Comparison of ENCODE assay signal across 8 cellular contexts in genomic region chr1:37434292-37434907, GRCh38. TPM values are rescaled to one million over a fixed set of nuclear protein-coding genes. Genes with fewer than 3 reads are reported as not detected.
DNase-seq lines count a peak whose midpoint lies in the region; ATAC-seq, FAIRE-seq and TF ChIP-seq lines count a peak whose summit lies in the region.

No MANE protein-coding gene starts in this region.

- H3K4me3 ChIP-seq in pancreas (no peak overlapping the region), transverse colon (no peak overlapping the region)

- FAIRE-seq in HTR-8/SVneo (lab: Jason Lieb, UNC) (no peak), pancreas (lab: Jason Lieb, UNC) (no peak)

- ATAC-seq in pancreas, result peak; percentile 79 to 94 (median 92)
- no peak for ATAC-seq in GM18520 (IDR thresholded peaks at IDR 0.05; ENCODE audit: unreplicated experiment)

- H3K4me1 ChIP-seq in pancreas (no peaks in the 10 kb centered on the region), transverse colon (no peaks in the 10 kb centered on the region)

- H3K36me3 ChIP-seq in pancreas (no peaks in the 10 kb centered on the region), transverse colon (no peaks in the 10 kb centered on the region)

- peak; percentile 85 to 91 (median 88) for TF ChIP-seq CTCF in pancreas (IDR thresholded peaks at IDR 0.05)
- peak; percentile 79 to 93 (median 86) for TF ChIP-seq CTCF in transverse colon (IDR thresholded peaks at IDR 0.05)

- H3K4me3 Mint-ChIP-seq in activated T-helper 2 cell treated with anti-CD3 and anti-CD28 coated beads, Interferon-gamma antibody, Interleukin-2, Interleukin-4, amounts not matched to agents 10 μg/mL and 5 μg/mL and 100 μg/mL, durations not matched to agents 14 hours and 24 hours and 36 hours (ENCODE audit: low read depth), result no peak overlapping the region

- no peak for TF ChIP-seq EP300 in transverse colon (IDR thresholded peaks at IDR 0.05; ENCODE audit: low read depth)

- H3K27me3 ChIP-seq in pancreas (no peaks in the 10 kb centered on the region), transverse colon (peaks cover 44% of the 10 kb centered on the region)

- H3K4me1 Mint-ChIP-seq in activated T-helper 2 cell treated with anti-CD3 and anti-CD28 coated beads, Interferon-gamma antibody, Interleukin-2, Interleukin-4, amounts not matched to agents 10 μg/mL and 5 μg/mL and 100 μg/mL, durations not matched to agents 14 hours and 24 hours and 36 hours (ENCODE audit: low read depth), result no peaks in the 10 kb centered on the region

- intact Hi-C loops in activated T-helper 2 cell treated with anti-CD3 and anti-CD28 coated beads, Interferon-gamma antibody, Interleukin-2, Interleukin-4, amounts not matched to agents 10 μg/mL and 5 μg/mL and 100 μg/mL, durations not matched to agents 14 hours and 24 hours and 36 hours (cut with micrococcal nuclease), result no loop called here
- intact Hi-C loops in pancreas (cut with DNase I), result loop anchor here in 2 of 3 donors (10.0 kb wide), 2 partner anchors 730 to 860 kb away; no protein-coding TSS in a partner anchor
- intact Hi-C loops in transverse colon (cut with DNase I; ENCODE audit: low total_unique reads), result loop anchor here (10.0 kb wide), 2 partner anchors 730 to 860 kb away; no protein-coding TSS in a partner anchor

- in situ Hi-C loops in transverse colon (cut with MboI; ENCODE audit: low pct_ligation_motif_present in 1 of 4, low pct_unique_long_range_greater_than_20kb in 1 of 4, low sequenced_read_pairs in 3 of 4), result loop anchor here in 3 of 4 donors (10.0 to 25.0 kb wide), 5 partner anchors 228 to 850 kb away; no protein-coding TSS in a partner anchor

- peaks cover 8% of the 10 kb centered on the region for H3K27me3 Mint-ChIP-seq in activated T-helper 2 cell treated with anti-CD3 and anti-CD28 coated beads, Interferon-gamma antibody, Interleukin-2, Interleukin-4, amounts not matched to agents 10 μg/mL and 5 μg/mL and 100 μg/mL, durations not matched to agents 14 hours and 24 hours and 36 hours (ENCODE audit: low read depth)

- no peak for TF ChIP-seq POLR2A in transverse colon (IDR thresholded peaks at IDR 0.05)

- H3K9me3 Mint-ChIP-seq in activated T-helper 2 cell treated with anti-CD3 and anti-CD28 coated beads, Interferon-gamma antibody, Interleukin-2, Interleukin-4, amounts not matched to agents 10 μg/mL and 5 μg/mL and 100 μg/mL, durations not matched to agents 14 hours and 24 hours and 36 hours, result no peaks in the 10 kb centered on the region

- no peak overlapping the region for H3K27ac ChIP-seq in pancreas
- H3K27ac ChIP-seq in transverse colon, result no peak overlapping the region

- DNase-seq in DMS53 (lab: John Stamatoyannopoulos, UW) (peak; percentile 68), HTR-8/SVneo (ENCODE audit: insufficient read length, low spot score) (peak; percentile 78), RPMI7951 (ENCODE audit: low read depth) (peak; percentile 41), foreskin melanocyte (peak; percentile 23), pancreas (peak; percentile 42 to 94 (median 74)), transverse colon (peak; percentile 66)
- DNase-seq in activated T-helper 2 cell treated with anti-CD3 and anti-CD28 coated beads, Interferon-gamma antibody, Interleukin-2, Interleukin-4, amounts not matched to agents 10 μg/mL and 5 μg/mL and 100 μg/mL, durations not matched to agents 14 hours and 24 hours and 36 hours (ENCODE audit: low spot score), result peak; percentile 48

- H3K9me3 ChIP-seq in pancreas (no peaks in the 10 kb centered on the region), transverse colon (no peaks in the 10 kb centered on the region)

- no peak overlapping the region for H3K27ac Mint-ChIP-seq in activated T-helper 2 cell treated with anti-CD3 and anti-CD28 coated beads, Interferon-gamma antibody, Interleukin-2, Interleukin-4, amounts not matched to agents 10 μg/mL and 5 μg/mL and 100 μg/mL, durations not matched to agents 14 hours and 24 hours and 36 hours

- 0 to 1% methylated on average over 9 of the region's 9 CpGs for WGBS in pancreas, 2 donors
- WGBS in transverse colon (ENCODE audit: low coverage in 1 of 2), 2 donors, result 1% methylated on average over 9 of the region's 9 CpGs; no CpG with 5 or more reads in 1 of the 2 donors

- no peaks in the 10 kb centered on the region for H3K36me3 Mint-ChIP-seq in activated T-helper 2 cell treated with anti-CD3 and anti-CD28 coated beads, Interferon-gamma antibody, Interleukin-2, Interleukin-4, amounts not matched to agents 10 μg/mL and 5 μg/mL and 100 μg/mL, durations not matched to agents 14 hours and 24 hours and 36 hours (ENCODE audit: low read depth)

RNA-seq across cellular contexts. Expression of gene ZC3H12A, which starts 40.0 kb away (rescaled TPM):
- 4.6 and 7.3 TPM in 2 replicates for total RNA-seq in RPMI7951 (2014; rRNA removed; shearing (Covaris generic))
- 23.6 and 25.3 TPM in 2 replicates for total RNA-seq in activated T-helper 2 cell treated with anti-CD3 and anti-CD28 coated beads, Interferon-gamma antibody, Interleukin-2, Interleukin-4, amounts not matched to agents 10 μg/mL and 5 μg/mL and 100 μg/mL, durations not matched to agents 14 hours and 24 hours and 36 hours
- total RNA-seq in pancreas, result 10 to 100 TPM in 2 of 6 donors, 1 to 10 TPM in 4; 4.1 to 10.5 (median 9.3) TPM
- polyA plus RNA-seq in pancreas, result 10 to 100 TPM; 11.4 to 13.1 TPM
- 10 to 100 TPM in 3 of 4 donors, 1 to 10 TPM in 1; 5.8 to 41.9 (median 28.8) TPM for total RNA-seq in transverse colon

Comparison
In these comparisons a context has a peak if more than half of its experiments do, and no peak if none do; other contexts are left out.
1. DNase-seq: peak in every context shown above with its lines; median percentile 78 in HTR-8/SVneo; 74 in pancreas; 68 in DMS53; 66 in transverse colon; 48 in activated T-helper 2 cell treated with anti-CD3 and anti-CD28 coated beads, Interferon-gamma antibody, Interleukin-2, Interleukin-4, amounts not matched to agents 10 μg/mL and 5 μg/mL and 100 μg/mL, durations not matched to agents 14 hours and 24 hours and 36 hours; 41 in RPMI7951; 23 in foreskin melanocyte.